Comparison of ENCODE assay signal across 8 cellular contexts in the genomic region with DNA sequence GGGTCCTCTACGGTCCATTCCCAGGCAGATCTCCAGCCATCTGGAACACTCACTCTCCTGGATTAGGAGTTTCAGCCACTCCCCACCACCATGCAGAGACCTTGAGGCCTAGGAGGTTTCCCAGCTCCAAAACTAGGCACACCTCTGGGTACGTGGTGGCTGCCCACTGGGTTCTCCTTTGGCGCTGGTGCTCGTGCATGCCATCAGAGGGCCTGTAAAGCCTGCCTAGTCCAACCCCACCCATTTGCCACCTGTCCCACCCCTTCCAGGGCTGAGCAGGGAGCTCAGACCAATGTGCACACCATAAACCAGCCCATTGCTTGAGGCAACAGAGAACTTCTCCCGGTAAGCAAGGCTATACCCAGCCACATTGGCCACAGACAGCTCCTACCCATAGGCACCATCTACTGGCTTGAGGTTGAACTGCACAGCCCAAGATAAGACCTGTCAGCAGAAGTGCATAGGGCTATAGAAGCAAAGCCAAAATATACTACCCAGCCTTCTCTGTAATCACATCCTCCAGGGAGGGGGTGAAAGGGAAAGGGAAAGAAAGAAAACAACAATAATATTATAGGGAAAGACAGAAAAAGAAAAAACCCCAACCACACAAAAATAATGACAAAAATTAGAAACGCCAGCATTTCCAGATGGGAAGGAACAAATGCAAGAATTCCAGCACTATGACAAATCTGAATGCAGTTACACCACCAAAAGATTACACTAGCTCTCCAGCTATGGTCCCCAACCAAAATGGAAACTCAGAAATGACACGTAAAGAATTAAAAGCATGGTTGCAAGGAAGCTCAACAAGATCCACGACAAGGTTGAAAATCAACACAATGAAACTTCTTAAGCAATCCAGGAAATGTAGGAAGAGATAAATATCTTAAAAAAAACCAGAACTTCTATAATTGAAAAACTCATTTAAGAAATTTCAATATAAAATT.
DNase-seq lines count a peak whose midpoint lies in the region; ATAC-seq lines count a peak whose summit lies in the region.

No MANE protein-coding gene starts in this region.

- H3K4me3 Mint-ChIP-seq in activated T-helper 17 cell treated with anti-CD3 and anti-CD28 coated beads, Interleukin-2, amount 50 U/mL, for 72 hours = no peak overlapping the region

- no peaks in the 10 kb centered on the region for H3K4me1 Mint-ChIP-seq in activated T-helper 17 cell treated with anti-CD3 and anti-CD28 coated beads, Interleukin-2, amount 50 U/mL, for 72 hours

- peak; percentile 35 for DNase-seq in DMS53 treated with DMSO at 0.1 percent for 48 hours (lab: John Stamatoyannopoulos, UW; ENCODE audit: unreplicated experiment)
- DNase-seq in GM19238 (ENCODE audit: insufficient read length, low spot score) = peak; percentile 15
- peak; percentile 47 for DNase-seq in NCI-H2227 (lab: John Stamatoyannopoulos, UW; ENCODE audit: unreplicated experiment)
- peak in 1 of 3 donors; percentile 49 for DNase-seq in right cardiac atrium
- peak in 2 of 3 experiments; percentile 2 to 25 for DNase-seq in stimulated activated CD4-positive, alpha-beta T cell treated with anti-CD3 and anti-CD28 coated beads, TNF-alpha, amount 100 ng/mL, for 24 hours (ENCODE audit: low read depth in 3 of 3)
- DNase-seq in mesenteric fat pad (ENCODE audit: low spot score) = no peak

- WGBS in right cardiac atrium = 72% methylated on average over 8 of the region's 8 CpGs

- no peak overlapping the region for H3K27ac ChIP-seq in right cardiac atrium (ENCODE audit: low read length)

- H3K27me3 ChIP-seq in right cardiac atrium (ENCODE audit: control insufficient read depth, insufficient read depth) = no peaks in the 10 kb centered on the region

- intact Hi-C loops in right cardiac atrium (cut with DNase I) = no loop called here

- ATAC-seq in HG03095 (IDR thresholded peaks at IDR 0.05; ENCODE audit: unreplicated experiment) = peak; percentile 89
- ATAC-seq in activated T-helper 17 cell treated with anti-CD3 and anti-CD28 coated beads, Interleukin-2, amount 50 U/mL, for 72 hours (replicated peaks) = peak; percentile 46
- ATAC-seq in right cardiac atrium = peak; percentile 51 to 70

- no peaks in the 10 kb centered on the region for H3K4me1 ChIP-seq in right cardiac atrium (ENCODE audit: control insufficient read depth, insufficient read depth, low read length)

- H3K27ac Mint-ChIP-seq in activated T-helper 17 cell treated with anti-CD3 and anti-CD28 coated beads, Interleukin-2, amount 50 U/mL, for 72 hours = no peak overlapping the region

- H3K4me3 ChIP-seq in right cardiac atrium (ENCODE audit: low read length) = no peak overlapping the region

- H3K27me3 Mint-ChIP-seq in activated T-helper 17 cell treated with anti-CD3 and anti-CD28 coated beads, Interleukin-2, amount 50 U/mL, for 72 hours = peaks cover 18% of the 10 kb centered on the region

- H3K36me3 Mint-ChIP-seq in activated T-helper 17 cell treated with anti-CD3 and anti-CD28 coated beads, Interleukin-2, amount 50 U/mL, for 72 hours (ENCODE audit: low read depth) = no peaks in the 10 kb centered on the region

- H3K9me3 ChIP-seq in right cardiac atrium (ENCODE audit: control insufficient read depth, low read length) = no peaks in the 10 kb centered on the region

- no peaks in the 10 kb centered on the region for H3K9me3 Mint-ChIP-seq in activated T-helper 17 cell treated with anti-CD3 and anti-CD28 coated beads, Interleukin-2, amount 50 U/mL, for 72 hours
